Comparison of ENCODE assay signal across 19 cellular contexts in the genomic region with DNA sequence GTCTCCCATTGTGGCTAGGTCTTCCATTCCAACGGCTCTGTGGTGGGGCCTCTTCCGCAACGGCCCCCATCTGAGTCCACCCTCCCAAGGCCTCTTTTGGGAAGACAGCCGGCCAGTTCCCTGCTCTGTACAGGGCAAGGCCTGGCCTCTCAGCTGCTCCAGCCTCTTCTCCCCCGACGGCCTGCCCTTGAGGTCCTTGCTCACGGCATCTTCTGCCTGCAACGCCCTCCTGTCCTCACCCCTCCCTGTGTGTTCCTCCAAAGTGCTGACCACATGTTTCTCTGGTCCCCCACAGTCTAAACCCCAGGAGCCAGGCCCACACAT. TPM values are rescaled to one million over a fixed set of nuclear protein-coding genes. Genes with fewer than 3 reads are reported as not detected.
DNase-seq lines count a peak whose midpoint lies in the region; ATAC-seq and TF ChIP-seq lines count a peak whose summit lies in the region.
"Had no signal": no experiment of that assay in that cellular context is flagged by ENCODE, and none has a peak within 500 bp of the region (broad histone marks: within the 10 kb centered on the region; RNA-seq: fewer than 3 reads in every experiment).

No MANE protein-coding gene starts in this region.

- H3K36me3 ChIP-seq in WERI-Rb-1 (peaks cover 17% of the 10 kb centered on the region), smooth muscle cell (ENCODE audit: low read depth) (no peaks in the 10 kb centered on the region), GM23338 (ENCODE audit: insufficient read depth) (no peaks in the 10 kb centered on the region)
- H3K36me3 ChIP-seq: heart left ventricle had no signal

- no peak overlapping the region for H2BK15ac ChIP-seq in H9 (ENCODE audit: low read depth, low read length)

- H4K20me1 ChIP-seq in H9 (ENCODE audit: control insufficient read depth, insufficient read depth, insufficient read length): peaks cover 7% of the 10 kb centered on the region
- H4K20me1 ChIP-seq in smooth muscle cell (ENCODE audit: low read depth): peaks cover 12% of the 10 kb centered on the region
- H4K20me1 ChIP-seq in GM23338 (replicated peaks; ENCODE audit: insufficient read depth): peaks cover 48% of the 10 kb centered on the region

- peaks cover 17% of the 10 kb centered on the region for H3K79me1 ChIP-seq in H9 (ENCODE audit: insufficient read depth, low read depth, low read length, poor library complexity, severe bottlenecking)

- no peak overlapping the region for H4K5ac ChIP-seq in H9 (ENCODE audit: insufficient read length, low read depth, low read length)

- H3T11ph ChIP-seq in H9 (ENCODE audit: low read length): no peak overlapping the region

- no peak overlapping the region for H3K18ac ChIP-seq in H9 (ENCODE audit: insufficient read length, low read depth, low read length)

- H3K9me3 Mint-ChIP-seq in H9 (no peaks in the 10 kb centered on the region), glutamatergic neuron (ENCODE audit: unreplicated experiment) (peaks cover 27% of the 10 kb centered on the region), GM23338 (no peaks in the 10 kb centered on the region; the same call in 1 of the 3 replicates)
- H3K9me3 Mint-ChIP-seq in stimulated activated naive B cell treated with anti-CD40 and anti-IgM and Interleukin-4, amounts not matched to agents 10 μg/mL and 1 μg/mL and 100 μg/mL, for 72 hours: peaks cover 4 to 5% of the 10 kb centered on the region in 2 donors
- H3K9me3 Mint-ChIP-seq: activated T-helper 1 cell treated with anti-CD3 and anti-CD28 coated beads, Interleukin-12 subunit alpha, Interleukin-12 subunit beta, Interleukin-2, Interleukin-4 antibody, amounts not matched to agents 30 ng/mL and 10 ng/mL and 1 ng/mL, durations not matched to agents 14 hours and 24 hours and 36 hours; immature natural killer cell had no signal

- H3K27ac ChIP-seq in H9 (ENCODE audit: insufficient read length, low read depth, low read length) (no peak overlapping the region), WERI-Rb-1 (peak overlapping the region; percentile 98), smooth muscle cell (ENCODE audit: low read depth) (peak overlapping the region; percentile 86), GM23338 (ENCODE audit: low read depth) (no peak overlapping the region)
- H3K27ac ChIP-seq: KMS-11 had no signal

- no peaks in the 10 kb centered on the region for H3K23me2 ChIP-seq in H9 (ENCODE audit: insufficient read length, low read depth, low read length, poor library complexity, severe bottlenecking)

- H3K27me3 ChIP-seq in H9 (ENCODE audit: insufficient read depth, low read length) (no peaks in the 10 kb centered on the region), WERI-Rb-1 (ENCODE audit: insufficient read depth, low read depth, severe bottlenecking) (no peaks in the 10 kb centered on the region), smooth muscle cell (ENCODE audit: low read depth) (no peaks in the 10 kb centered on the region), GM23338 (ENCODE audit: insufficient read depth) (no peaks in the 10 kb centered on the region)
- H3K27me3 ChIP-seq: dorsolateral prefrontal cortex, heart left ventricle had no signal

- no peak overlapping the region for H3K4ac ChIP-seq in H9 (ENCODE audit: low read depth, low read length)

- H3K4me1 Mint-ChIP-seq in H9 (peaks cover 49 to 69% of the 10 kb centered on the region in 2 experiments), glutamatergic neuron (ENCODE audit: low read depth, unreplicated experiment) (peaks cover 71% of the 10 kb centered on the region), GM23338 (peaks cover 59% of the 10 kb centered on the region)
- H3K4me1 Mint-ChIP-seq in stimulated activated naive B cell treated with anti-CD40 and anti-IgM and Interleukin-4, amounts not matched to agents 10 μg/mL and 1 μg/mL and 100 μg/mL, for 72 hours: peaks cover 33 to 69% of the 10 kb centered on the region in 2 donors

- H3K4me2 ChIP-seq in H9 (ENCODE audit: insufficient read depth, insufficient read length, low read length) (no peak overlapping the region), smooth muscle cell (no peak overlapping the region), GM23338 (no peak overlapping the region)
- H3K4me2 ChIP-seq: KMS-11 had no signal

- H3K56ac ChIP-seq in H9 (ENCODE audit: insufficient read length, low read depth, low read length): no peak overlapping the region

- peak overlapping the region; percentile 59 to 72 (median 62); a peak in 4 of 7 replicates for H3K27ac Mint-ChIP-seq in H9
- H3K27ac Mint-ChIP-seq in glutamatergic neuron (ENCODE audit: unreplicated experiment): peak overlapping the region; percentile 60
- no peak overlapping the region for H3K27ac Mint-ChIP-seq in stimulated activated naive B cell treated with anti-CD40 and anti-IgM and Interleukin-4, amounts not matched to agents 10 μg/mL and 1 μg/mL and 100 μg/mL, for 72 hours
- no peak overlapping the region for H3K27ac Mint-ChIP-seq in GM23338
- H3K27ac Mint-ChIP-seq: activated B cell treated with CpG ODN at 0.5 μM for 24 hours; activated naive CD8-positive, alpha-beta T cell treated with anti-CD3 and anti-CD28 coated beads, Interleukin-2, amount 10 ng/mL, durations not matched to agents 7 days and 5 days; activated T-helper 1 cell treated with anti-CD3 and anti-CD28 coated beads, Interleukin-12 subunit alpha, Interleukin-12 subunit beta, Interleukin-2, Interleukin-4 antibody, amounts not matched to agents 30 ng/mL and 10 ng/mL and 1 ng/mL, durations not matched to agents 14 hours and 24 hours and 36 hours; naive thymus-derived CD4-positive, alpha-beta T cell had no signal

- H3K79me2 ChIP-seq in H9 (ENCODE audit: insufficient read depth, low read length): peaks cover 66% of the 10 kb centered on the region; the same call in 1 of the 2 replicates
- peaks cover 14% of the 10 kb centered on the region for H3K79me2 ChIP-seq in smooth muscle cell (ENCODE audit: low read depth)
- H3K79me2 ChIP-seq in GM23338 (replicated peaks; ENCODE audit: insufficient read depth): peaks cover 100% of the 10 kb centered on the region

- H2AK5ac ChIP-seq in H9 (ENCODE audit: insufficient read length, low read length): no peak overlapping the region

- H3F3A ChIP-seq in smooth muscle cell (ENCODE audit: low read depth) (peaks cover 3% of the 10 kb centered on the region), GM23338 (replicated peaks; ENCODE audit: low read depth) (no peaks in the 10 kb centered on the region)

- H2BK120ac ChIP-seq in H9 (ENCODE audit: low read depth, low read length, poor library complexity, severe bottlenecking): no peak overlapping the region

- H3K23ac ChIP-seq in H9 (ENCODE audit: insufficient read length, low read depth, low read length): no peak overlapping the region

- H3K14ac ChIP-seq in H9 (ENCODE audit: insufficient read depth, low read length): no peak overlapping the region

- no peak overlapping the region for H4K91ac ChIP-seq in H9 (ENCODE audit: insufficient read length, low read depth, low read length)

- whole genome bisulfite sequencing in H9 (ENCODE audit: extremely low coverage, insufficient read length, low lambda C conversion rate): no CpG with 5 or more reads among the region's 8 CpGs
- 98% methylated on average over 8 of the region's 8 CpGs for WGBS in smooth muscle cell (ENCODE audit: low lambda C conversion rate)

- ATAC-seq in stimulated activated naive B cell treated with anti-CD40 and anti-IgM and Interleukin-4, amounts not matched to agents 10 μg/mL and 1 μg/mL and 100 μg/mL, for 72 hours (replicated peaks): no peak
- no peak for ATAC-seq in GM23338
- ATAC-seq: heart left ventricle; naive thymus-derived CD4-positive, alpha-beta T cell had no signal

- no peak overlapping the region for H4K8ac ChIP-seq in H9 (replicated peaks; ENCODE audit: insufficient read length, low read depth, low read length)

- no peak for DNase-seq in H9
- DNase-seq in WERI-Rb-1: no peak
- DNase-seq in glutamatergic neuron: no peak
- no peak for DNase-seq in smooth muscle cell (lab: John Stamatoyannopoulos, UW; ENCODE audit: unreplicated experiment)
- no peak for DNase-seq in stimulated activated naive B cell treated with anti-CD40 and anti-IgM and Interleukin-4, amounts not matched to agents 10 μg/mL and 1 μg/mL and 100 μg/mL, for 72 hours
- DNase-seq in activated CD4-positive, CD25-positive, alpha-beta regulatory T cell (lab: John Stamatoyannopoulos, UW): no peak
- DNase-seq in AG20443 (ENCODE audit: low spot score): no peak
- no peak for DNase-seq in GM23338 (ENCODE audit: low spot score)
- DNase-seq: activated B cell treated with CpG ODN at 0.5 μM for 24 hours; activated naive CD8-positive, alpha-beta T cell treated with anti-CD3 and anti-CD28 coated beads, Interleukin-2, amount 10 ng/mL, durations not matched to agents 7 days and 5 days; dorsolateral prefrontal cortex; immature natural killer cell; naive thymus-derived CD4-positive, alpha-beta T cell; NCI-H1105 treated with DMSO at 0.1 percent for 48 hours; stimulated activated naive CD4-positive, alpha-beta T cell treated with Interleukin-2 at 50 U/mL for 16 hours had no signal

- H3K4me3 ChIP-seq in WERI-Rb-1 (ENCODE audit: low read depth, low read length) (no peak overlapping the region), smooth muscle cell (no peak overlapping the region), GM23338 (no peak overlapping the region)
- H3K4me3 ChIP-seq: dorsolateral prefrontal cortex, heart left ventricle, lung had no signal

- H3K36me3 Mint-ChIP-seq in H9 (ENCODE audit: insufficient read depth in 1 of 3, low read depth in 3 of 3): peaks cover 3 to 20% (median 12%) of the 10 kb centered on the region in 3 experiments; a peak in 6 of 7 replicates
- H3K36me3 Mint-ChIP-seq in glutamatergic neuron (ENCODE audit: unreplicated experiment): peaks cover 5% of the 10 kb centered on the region
- H3K36me3 Mint-ChIP-seq in stimulated activated naive B cell treated with anti-CD40 and anti-IgM and Interleukin-4, amounts not matched to agents 10 μg/mL and 1 μg/mL and 100 μg/mL, for 72 hours: peaks cover 13 to 29% of the 10 kb centered on the region in 2 donors
- peaks cover 4% of the 10 kb centered on the region; the same call in 2 of the 3 replicates for H3K36me3 Mint-ChIP-seq in GM23338 (ENCODE audit: low read depth)
- H3K36me3 Mint-ChIP-seq: activated naive CD8-positive, alpha-beta T cell treated with anti-CD3 and anti-CD28 coated beads, Interleukin-2, amount 10 ng/mL, durations not matched to agents 7 days and 5 days had no signal

- no peaks in the 10 kb centered on the region for H3K27me3 Mint-ChIP-seq in H9 (ENCODE audit: low read depth)
- peaks cover 14% of the 10 kb centered on the region for H3K27me3 Mint-ChIP-seq in glutamatergic neuron (ENCODE audit: unreplicated experiment)
- no peaks in the 10 kb centered on the region for H3K27me3 Mint-ChIP-seq in stimulated activated naive B cell treated with anti-CD40 and anti-IgM and Interleukin-4, amounts not matched to agents 10 μg/mL and 1 μg/mL and 100 μg/mL, for 72 hours
- H3K27me3 Mint-ChIP-seq in GM23338 (ENCODE audit: insufficient read depth, low read depth, poor library complexity): peaks cover 7% of the 10 kb centered on the region
- H3K27me3 Mint-ChIP-seq: activated B cell treated with CpG ODN at 0.5 μM for 24 hours; activated naive CD8-positive, alpha-beta T cell treated with anti-CD3 and anti-CD28 coated beads, Interleukin-2, amount 10 ng/mL, durations not matched to agents 7 days and 5 days; naive thymus-derived CD4-positive, alpha-beta T cell had no signal

- peaks cover 4% of the 10 kb centered on the region; the same call in 1 of the 2 replicates for H3K4me1 ChIP-seq in H9 (ENCODE audit: insufficient read depth, low read length)
- H3K4me1 ChIP-seq in smooth muscle cell (ENCODE audit: low read depth): peaks cover 19% of the 10 kb centered on the region
- H3K4me1 ChIP-seq in GM23338 (ENCODE audit: insufficient read depth): peaks cover 17% of the 10 kb centered on the region

- H2AFZ ChIP-seq in H9 (ENCODE audit: low read length) (no peak overlapping the region), smooth muscle cell (ENCODE audit: low read depth) (no peak overlapping the region), GM23338 (no peak overlapping the region)

- H3K9me3 ChIP-seq in H9 (ENCODE audit: control insufficient read depth, low read depth, low read length) (no peaks in the 10 kb centered on the region), WERI-Rb-1 (ENCODE audit: severe bottlenecking) (no peaks in the 10 kb centered on the region), smooth muscle cell (replicated peaks; ENCODE audit: low read depth) (no peaks in the 10 kb centered on the region)
- H3K9me3 ChIP-seq: heart left ventricle had no signal

- no peak overlapping the region for H2BK20ac ChIP-seq in H9 (ENCODE audit: low read depth, low read length, poor library complexity, severe bottlenecking)

- no peak for TF ChIP-seq CTCF in H9 (conservative IDR thresholded peaks at IDR 0.05)
- TF ChIP-seq CTCF in WERI-Rb-1 (IDR thresholded peaks at IDR 0.05; ENCODE audit: low read depth, low read length): no peak
- no peak for TF ChIP-seq CTCF in glutamatergic neuron (IDR thresholded peaks at IDR 0.05; ENCODE audit: partially characterized antibody, unreplicated experiment)
- no peak for TF ChIP-seq CTCF in smooth muscle cell (IDR thresholded peaks at IDR 0.05; ENCODE audit: borderline replicate concordance, insufficient read depth, poor library complexity, severe bottlenecking)
- TF ChIP-seq CTCF in GM23338 (conservative IDR thresholded peaks at IDR 0.05; ENCODE audit: low read depth in 2 of 2): no peak

- H2BK5ac ChIP-seq in H9 (ENCODE audit: insufficient read length, low read length): no peak overlapping the region

- H3K4me3 Mint-ChIP-seq in H9: no peak overlapping the region
- H3K4me3 Mint-ChIP-seq in glutamatergic neuron (ENCODE audit: unreplicated experiment): peak overlapping the region; percentile 49
- no peak overlapping the region for H3K4me3 Mint-ChIP-seq in stimulated activated naive B cell treated with anti-CD40 and anti-IgM and Interleukin-4, amounts not matched to agents 10 μg/mL and 1 μg/mL and 100 μg/mL, for 72 hours
- H3K4me3 Mint-ChIP-seq in GM23338: no peak overlapping the region
- H3K4me3 Mint-ChIP-seq: activated B cell treated with CpG ODN at 0.5 μM for 24 hours; activated naive CD8-positive, alpha-beta T cell treated with anti-CD3 and anti-CD28 coated beads, Interleukin-2, amount 10 ng/mL, durations not matched to agents 7 days and 5 days; activated T-helper 1 cell treated with anti-CD3 and anti-CD28 coated beads, Interleukin-12 subunit alpha, Interleukin-12 subunit beta, Interleukin-2, Interleukin-4 antibody, amounts not matched to agents 30 ng/mL and 10 ng/mL and 1 ng/mL, durations not matched to agents 14 hours and 24 hours and 36 hours; immature natural killer cell; naive thymus-derived CD4-positive, alpha-beta T cell had no signal

- no peaks in the 10 kb centered on the region for H3K9me2 ChIP-seq in GM23338 (ENCODE audit: insufficient read depth)

- H3K9ac ChIP-seq in H9 (ENCODE audit: extremely low read depth, insufficient read length, low read length): no peak overlapping the region
- no peak overlapping the region for H3K9ac ChIP-seq in smooth muscle cell (ENCODE audit: low read depth)
- H3K9ac ChIP-seq: KMS-11 had no signal

- no peak overlapping the region for H2BK12ac ChIP-seq in H9 (ENCODE audit: insufficient read length, low read depth, low read length)

RNA-seq across cellular contexts. Expression of a gene that starts 16.0 kb away (rescaled TPM):
- total RNA-seq in H9 (2021) (58.9 and 60.2 TPM in 2 replicates), glutamatergic neuron (ENCODE audit: unreplicated experiment) (173 TPM), smooth muscle cell (9.3 and 11.3 TPM in 2 replicates)
- polyA plus RNA-seq in smooth muscle cell (13.0 and 17.6 TPM in 2 replicates), GM23338 (2016; fragmentation: Nextera tagmentation; extraction: Ambion mirVana) (21.1 and 22.5 TPM in 2 replicates)
- total RNA-seq in GM23338 (2014; rRNA removed; shearing (Covaris generic)): 76.4 and 106 TPM in 2 replicates

Comparison
In these comparisons a context has a peak if more than half of its experiments do, and no peak if none do; other contexts are left out.
1. H3K27ac ChIP-seq: peak in WERI-Rb-1 (single experiment) and smooth muscle cell (single experiment); none in H9 (single experiment) and GM23338 (single experiment).
2. H3K27ac Mint-ChIP-seq: peak in H9 (3 of 3) and glutamatergic neuron (single experiment); none in stimulated activated naive B cell treated with anti-CD40 and anti-IgM and Interleukin-4, amounts not matched to agents 10 μg/mL and 1 μg/mL and 100 μg/mL, for 72 hours (single experiment) and GM23338 (single experiment).